In genomic region chr6:140346461-140346860, GRCh38 we compare ENCODE assay signal across 13 cellular contexts.
A peak's percentile ranks its signal among the peaks of the same experiment; 100 is the strongest.
DNase-seq lines count a peak whose midpoint lies in the region; TF ChIP-seq lines count a peak whose summit lies in the region.
"Had no signal": no experiment of that assay in that cellular context is flagged by ENCODE, and none has a peak within 500 bp of the region (broad histone marks: within the 10 kb centered on the region; RNA-seq: fewer than 3 reads in every experiment).

No MANE protein-coding gene starts in this region.

- no peak overlapping the region for H3K9ac ChIP-seq in smooth muscle cell (ENCODE audit: low read depth)

- H4K20me1 ChIP-seq in smooth muscle cell (ENCODE audit: low read depth): no peaks in the 10 kb centered on the region

- BruUV-seq in A673 (replicated peaks; lab: Mats Ljungman, UMichigan): no TSS peak

- H3F3A ChIP-seq in smooth muscle cell (ENCODE audit: low read depth): no peaks in the 10 kb centered on the region

- no peak overlapping the region for H3K4me2 ChIP-seq in smooth muscle cell

- in situ Hi-C loops in brain microvascular endothelial cell (cut with HindIII; ENCODE audit: low pct_ligation_motif_present, low sequenced_read_pairs): no loop called here

- no peaks in the 10 kb centered on the region for H3K27me3 ChIP-seq in brain microvascular endothelial cell (replicated peaks)
- no peaks in the 10 kb centered on the region for H3K27me3 ChIP-seq in smooth muscle cell (ENCODE audit: low read depth)
- no peaks in the 10 kb centered on the region for H3K27me3 ChIP-seq in A673 (replicated peaks; ENCODE audit: insufficient read depth, low read depth, low read length, poor library complexity)
- H3K27me3 ChIP-seq: tibial artery had no signal

- H2AFZ ChIP-seq in smooth muscle cell (ENCODE audit: low read depth): peak overlapping the region; percentile 52

- WGBS in smooth muscle cell (ENCODE audit: low lambda C conversion rate): 66% methylated on average over 4 of the region's 4 CpGs

- intact Hi-C loops in A673 (cut with micrococcal nuclease; ENCODE audit: unreplicated experiment): no loop called here

- no peaks in the 10 kb centered on the region for H3K4me1 ChIP-seq in smooth muscle cell (ENCODE audit: low read depth)
- H3K4me1 ChIP-seq in A673 (ENCODE audit: insufficient read depth, low read length, poor library complexity, severe bottlenecking): no peaks in the 10 kb centered on the region
- H3K4me1 ChIP-seq: Caco-2 had no signal

- H3K79me2 ChIP-seq in smooth muscle cell (ENCODE audit: low read depth): no peaks in the 10 kb centered on the region

- TF ChIP-seq CTCF in brain microvascular endothelial cell (IDR thresholded peaks at IDR 0.05; ENCODE audit: low read depth, low read length, missing control alignments): no peak
- TF ChIP-seq CTCF in smooth muscle cell (IDR thresholded peaks at IDR 0.05; ENCODE audit: borderline replicate concordance, insufficient read depth, poor library complexity, severe bottlenecking): no peak
- TF ChIP-seq CTCF in A673 (conservative IDR thresholded peaks at IDR 0.05; ENCODE audit: low read depth, low read length): no peak

- H3K4me3 ChIP-seq in brain microvascular endothelial cell (ENCODE audit: low read depth, low read length) (no peak overlapping the region), smooth muscle cell (no peak overlapping the region), A673 (ENCODE audit: low read depth, low read length, poor library complexity, severe bottlenecking) (no peak overlapping the region)
- H3K4me3 ChIP-seq: tibial artery had no signal

- H3K27ac ChIP-seq in brain microvascular endothelial cell (no peak overlapping the region), smooth muscle cell (ENCODE audit: low read depth) (no peak overlapping the region), A673 (ENCODE audit: low read depth, low read length, poor library complexity, severe bottlenecking) (no peak overlapping the region)

- CTCF ChIA-PET in A673 (lab: Charles Lee): no interaction called here

- H3K9me3 ChIP-seq in smooth muscle cell (replicated peaks; ENCODE audit: low read depth): no peaks in the 10 kb centered on the region
- no peaks in the 10 kb centered on the region for H3K9me3 ChIP-seq in A673 (ENCODE audit: low read depth, low read length, poor library complexity, severe bottlenecking)
- H3K9me3 ChIP-seq: Caco-2, tibial artery had no signal

- POLR2A ChIA-PET in A673 (lab: Charles Lee; ENCODE audit: low non-redundant PET): no interaction called here

- H3K36me3 ChIP-seq in brain microvascular endothelial cell (replicated peaks) (no peaks in the 10 kb centered on the region), smooth muscle cell (ENCODE audit: low read depth) (no peaks in the 10 kb centered on the region), A673 (ENCODE audit: insufficient read depth, low read length, poor library complexity, severe bottlenecking) (no peaks in the 10 kb centered on the region)
- H3K36me3 ChIP-seq: tibial artery had no signal

- DNase-seq in M059J (ENCODE audit: low read depth) (peak; percentile 89), brain microvascular endothelial cell (peak; percentile 5), iris pigment epithelial cell (ENCODE audit: low read depth) (peak; percentile 89), smooth muscle cell (lab: John Stamatoyannopoulos, UW; ENCODE audit: unreplicated experiment) (no peak), A673 (ENCODE audit: low spot score) (no peak), NAMALWA (ENCODE audit: low spot score) (no peak), NCI-H69 (lab: John Stamatoyannopoulos, UW) (no peak)
- DNase-seq: activated naive CD8-positive, alpha-beta T cell treated with anti-CD3 and anti-CD28 coated beads, Interleukin-2, amount 50 U/mL, for 24 hours; Caco-2; NCI-H1092; SHP77; small intestine; tibial artery had no signal

Comparison
In these comparisons a context has a peak if more than half of its experiments do, and no peak if none do; other contexts are left out.
1. DNase-seq: peak in M059J (single experiment), brain microvascular endothelial cell (single experiment) and iris pigment epithelial cell (single experiment); none in smooth muscle cell (single experiment), A673 (single experiment), NAMALWA (single experiment) and NCI-H69 (single experiment).